In the genomic region with DNA sequence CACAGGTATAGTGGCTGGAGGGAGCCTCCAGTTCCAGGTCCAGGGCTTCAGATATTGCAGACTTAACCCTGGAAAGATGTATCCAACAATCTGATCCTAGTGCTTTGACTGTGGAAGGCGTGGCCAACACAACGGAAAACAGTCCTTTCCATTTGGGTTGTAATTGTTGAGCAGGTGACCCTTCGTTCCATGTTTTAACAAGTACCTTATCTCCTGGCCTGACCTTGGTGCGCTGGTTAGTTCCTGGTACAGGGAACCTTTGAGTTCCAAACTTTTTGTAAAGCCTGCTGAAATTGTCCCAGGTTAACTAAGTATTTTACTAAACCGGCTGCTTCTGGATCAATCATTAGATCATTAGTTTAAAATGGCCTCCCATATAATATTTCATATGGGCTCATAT, we compare ENCODE assay signal across 10 cellular contexts. TPM values are rescaled to one million over a fixed set of nuclear protein-coding genes. Genes with fewer than 3 reads are reported as not detected.
"Had no signal": no experiment of that assay in that cellular context is flagged by ENCODE, and none has a peak within 500 bp of the region (broad histone marks: within the 10 kb centered on the region; RNA-seq: fewer than 3 reads in every experiment).

No MANE protein-coding gene starts in this region.

- H3K4me3 Mint-ChIP-seq: H9, HFFc6 had no signal

- ATAC-seq: HCT116 had no signal

- H3K4me1 ChIP-seq: HAP-1 had no signal

- H3K27ac Mint-ChIP-seq: H9, HFFc6 had no signal

- H2AFZ ChIP-seq: GM23248 had no signal

- H3K9me3 ChIP-seq: HAP-1 had no signal

- DNase-seq: GM23248, GOT3, H9, HCEC 1CT, HFFc6 had no signal

- H3K27ac ChIP-seq: GM23248 had no signal

- FAIRE-seq: H1, H54 had no signal

- H3K36me3 ChIP-seq: HAP-1 had no signal

- H3K4me3 ChIP-seq: GM23248, HAP-1 had no signal

RNA-seq across cellular contexts. Expression of a gene that starts 23.9 kb away (rescaled TPM):
- total RNA-seq: GM23248, H1, H7, H9, HFFc6 had no signal
- polyA plus RNA-seq: GM23248, H1 had no signal

RNA-seq across cellular contexts. Expression of a gene that starts 29.5 kb away (rescaled TPM):
- total RNA-seq: GM23248, H1, H7, H9, HFFc6 had no signal
- polyA plus RNA-seq: H1 had no signal
